In genomic region chr5:93577807-93578178, GRCh38 we compare ENCODE assay signal across 1 cellular context.
TF ChIP-seq lines count a peak whose summit lies in the region.

No MANE protein-coding gene starts in this region.

TF ChIP-seq in GM23338, 12 proteins besides CTCF, POLR2A, EP300 and RAD21:
- TF ChIP-seq ZNF462 (CRISPR knock-in tag; IDR thresholded peaks at IDR 0.05) (no peak), NANOG (IDR thresholded peaks at IDR 0.05; ENCODE audit: borderline replicate concordance) (no peak), ZNF114 (CRISPR knock-in tag; IDR thresholded peaks at IDR 0.05) (no peak), EZH2 (IDR thresholded peaks at IDR 0.05; ENCODE audit: low read depth, unreplicated experiment) (peak; percentile 23), ZNF331 (CRISPR knock-in tag; IDR thresholded peaks at IDR 0.05; ENCODE audit: low read depth) (no peak), CREB1 (CRISPR knock-in tag; IDR thresholded peaks at IDR 0.05; ENCODE audit: low read depth) (no peak)
